21 cellular contexts compared by ENCODE assay signal in the genomic region with DNA sequence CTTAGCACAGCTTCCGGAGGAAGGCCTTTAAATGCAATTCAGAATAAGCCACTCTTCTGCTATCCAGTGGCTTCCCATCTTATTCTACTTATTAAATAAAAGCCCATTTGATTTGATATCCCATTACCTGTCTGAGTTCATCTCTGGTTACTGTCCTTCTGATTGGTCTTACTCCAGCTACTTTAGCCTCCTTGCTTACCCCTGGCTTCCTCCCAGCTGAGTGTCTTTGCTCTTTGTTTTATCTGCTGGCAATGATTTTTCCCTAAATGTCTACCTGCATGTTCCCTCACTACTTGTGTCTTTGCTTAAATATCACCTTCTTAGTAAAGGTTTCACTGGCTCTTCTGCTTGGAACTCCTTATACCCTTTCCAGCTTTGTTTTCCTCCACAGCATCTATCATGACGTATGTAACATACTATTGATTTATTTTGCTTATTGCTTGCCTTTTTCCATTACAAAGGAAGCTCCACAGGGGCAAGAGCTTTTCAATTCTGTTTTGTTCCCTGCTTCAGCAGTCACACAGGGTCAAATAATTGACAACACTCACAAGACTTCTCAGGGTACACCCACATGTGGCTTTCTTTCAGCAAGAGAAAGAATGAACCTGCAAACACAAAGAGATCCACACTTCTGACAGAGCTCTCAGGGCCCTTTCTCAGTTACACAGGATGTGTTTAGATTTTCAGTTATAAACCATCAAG.
"Had no signal": no experiment of that assay in that cellular context is flagged by ENCODE, and none has a peak within 500 bp of the region (broad histone marks: within the 10 kb centered on the region; RNA-seq: fewer than 3 reads in every experiment).

No MANE protein-coding gene starts in this region.

- H3K36me3 Mint-ChIP-seq: activated naive CD4-positive, alpha-beta T cell treated with anti-CD3 and anti-CD28 coated beads, Interleukin-2, amount 10 ng/mL, durations not matched to agents 7 days and 5 days had no signal

- H3K27ac Mint-ChIP-seq: activated B cell treated with CpG ODN at 0.5 μM for 24 hours; activated CD4-positive, alpha-beta T cell treated with anti-CD3 and anti-CD28 coated beads, Interleukin-2, amount 10 ng/mL, durations not matched to agents 24 days and 14 days; activated CD8-positive, alpha-beta T cell treated with anti-CD3 and anti-CD28 coated beads, Interleukin-2, amount 10 ng/mL, durations not matched to agents 7 days and 5 days; activated naive CD4-positive, alpha-beta T cell treated with anti-CD3 and anti-CD28 coated beads, Interleukin-2, amount 10 ng/mL, durations not matched to agents 7 days and 5 days; activated naive CD8-positive, alpha-beta T cell treated with anti-CD3 and anti-CD28 coated beads, Interleukin-2, amount 50 U/mL, for 24 hours; activated T-cell treated with anti-CD3 and anti-CD28 coated beads, Interleukin-2, amount 50 U/mL, for 24 hours; progenitor cell of endocrine pancreas had no signal

- DNase-seq: activated B cell treated with CpG ODN at 0.5 μM for 24 hours; activated CD4-positive, alpha-beta T cell treated with anti-CD3 and anti-CD28 coated beads, Interleukin-2, amount 10 ng/mL, durations not matched to agents 24 days and 14 days; activated CD8-positive, alpha-beta T cell treated with anti-CD3 and anti-CD28 coated beads, Interleukin-2, amount 10 ng/mL, durations not matched to agents 7 days and 5 days; activated effector memory CD4-positive, alpha-beta T cell treated with Interleukin-2 at 50 U/mL for 16 hours; activated naive CD4-positive, alpha-beta T cell treated with anti-CD3 and anti-CD28 coated beads, Interleukin-2, amount 10 ng/mL, durations not matched to agents 7 days and 5 days; activated naive CD8-positive, alpha-beta T cell treated with anti-CD3 and anti-CD28 coated beads, Interleukin-2, amount 50 U/mL, for 24 hours; activated T-cell treated with anti-CD3 and anti-CD28 coated beads, Interleukin-2, amount 50 U/mL, for 24 hours; anterior cingulate cortex; brain microvascular endothelial cell; central memory CD4-positive, alpha-beta T cell; colonic mucosa; effector CD4-positive, alpha-beta T cell; kidney glomerular epithelial cell; left ventricle myocardium superior; stimulated activated CD4-positive, alpha-beta T cell treated with anti-CD3 and anti-CD28 coated beads, Interleukin-12 subunit alpha, Interleukin-12 subunit beta, amount 100 ng/mL, for 4 hours; stimulated activated CD4-positive, alpha-beta T cell treated with anti-CD3 and anti-CD28 coated beads, Interleukin-1b, Interleukin-23, amount 100 ng/mL, for 48 hours; stimulated activated naive CD4-positive, alpha-beta T cell treated with Interleukin-2 at 50 U/mL for 16 hours; tibial artery had no signal

- ATAC-seq: activated CD8-positive, alpha-beta T cell treated with anti-CD3 and anti-CD28 coated beads, Interleukin-2, amount 10 ng/mL, durations not matched to agents 7 days and 5 days; activated naive CD8-positive, alpha-beta T cell treated with anti-CD3 and anti-CD28 coated beads, Interleukin-2, amount 50 U/mL, for 24 hours; left ventricle myocardium superior had no signal

- H3K27me3 Mint-ChIP-seq: activated B cell treated with CpG ODN at 0.5 μM for 24 hours; activated CD4-positive, alpha-beta T cell treated with anti-CD3 and anti-CD28 coated beads, Interleukin-2, amount 10 ng/mL, durations not matched to agents 24 days and 14 days; activated naive CD4-positive, alpha-beta T cell treated with anti-CD3 and anti-CD28 coated beads, Interleukin-2, amount 10 ng/mL, durations not matched to agents 7 days and 5 days; activated naive CD8-positive, alpha-beta T cell treated with anti-CD3 and anti-CD28 coated beads, Interleukin-2, amount 50 U/mL, for 24 hours; activated T-cell treated with anti-CD3 and anti-CD28 coated beads, Interleukin-2, amount 50 U/mL, for 24 hours; progenitor cell of endocrine pancreas had no signal

- H3K36me3 ChIP-seq: brain microvascular endothelial cell, colonic mucosa, esophagus muscularis mucosa, tibial artery had no signal

- H3K4me3 Mint-ChIP-seq: activated B cell treated with CpG ODN at 0.5 μM for 24 hours; activated CD4-positive, alpha-beta T cell treated with anti-CD3 and anti-CD28 coated beads, Interleukin-2, amount 10 ng/mL, durations not matched to agents 24 days and 14 days; activated CD8-positive, alpha-beta T cell treated with anti-CD3 and anti-CD28 coated beads, Interleukin-2, amount 10 ng/mL, durations not matched to agents 7 days and 5 days; activated naive CD4-positive, alpha-beta T cell treated with anti-CD3 and anti-CD28 coated beads, Interleukin-2, amount 10 ng/mL, durations not matched to agents 7 days and 5 days; activated naive CD8-positive, alpha-beta T cell treated with anti-CD3 and anti-CD28 coated beads, Interleukin-2, amount 50 U/mL, for 24 hours; activated T-cell treated with anti-CD3 and anti-CD28 coated beads, Interleukin-2, amount 50 U/mL, for 24 hours; neural crest cell had no signal

- H3K27ac ChIP-seq: brain microvascular endothelial cell, colonic mucosa, esophagus muscularis mucosa, tibial artery had no signal

- H3K9me3 ChIP-seq: colonic mucosa, esophagus muscularis mucosa, tibial artery had no signal

- H3K27me3 ChIP-seq: brain microvascular endothelial cell, colonic mucosa, esophagus muscularis mucosa, tibial artery had no signal

- H3K4me3 ChIP-seq: colonic mucosa, esophagus muscularis mucosa, tibial artery had no signal

- H3K4me1 ChIP-seq: colonic mucosa, esophagus muscularis mucosa, tibial artery had no signal

- H3K4me1 Mint-ChIP-seq: activated B cell treated with CpG ODN at 0.5 μM for 24 hours; activated CD4-positive, alpha-beta T cell treated with anti-CD3 and anti-CD28 coated beads, Interleukin-2, amount 10 ng/mL, durations not matched to agents 24 days and 14 days; activated naive CD4-positive, alpha-beta T cell treated with anti-CD3 and anti-CD28 coated beads, Interleukin-2, amount 10 ng/mL, durations not matched to agents 7 days and 5 days; activated naive CD8-positive, alpha-beta T cell treated with anti-CD3 and anti-CD28 coated beads, Interleukin-2, amount 50 U/mL, for 24 hours; neural crest cell had no signal
